In the genomic region with DNA sequence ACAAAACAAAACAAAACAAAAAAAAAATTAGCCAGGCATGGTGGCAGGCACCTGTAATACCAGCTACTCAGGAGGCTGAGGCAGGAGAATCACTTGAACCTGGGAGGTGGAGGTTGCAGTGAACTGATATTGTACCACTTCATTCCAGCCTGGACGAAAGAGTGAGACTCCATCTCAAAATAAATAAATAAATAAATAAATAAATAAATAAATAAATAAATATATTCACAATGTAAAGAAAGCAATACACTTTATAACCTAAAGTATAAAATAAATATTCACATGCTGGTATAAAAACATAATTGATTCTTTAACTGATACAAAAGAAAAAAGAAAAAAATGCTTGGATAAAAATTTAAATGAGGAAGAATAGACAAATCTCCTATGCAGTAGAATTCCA, we compare ENCODE assay signal across 5 cellular contexts. TPM values are rescaled to one million over a fixed set of nuclear protein-coding genes. Genes with fewer than 3 reads are reported as not detected.
"Had no signal": no experiment of that assay in that cellular context is flagged by ENCODE, and none has a peak within 500 bp of the region (broad histone marks: within the 10 kb centered on the region; RNA-seq: fewer than 3 reads in every experiment).

No MANE protein-coding gene starts in this region.

RNA-seq across cellular contexts. Expression of a gene that starts 10.1 kb away (rescaled TPM):
- total RNA-seq: HepG2, HT-29, HT1080, K562 had no signal
- polyA plus RNA-seq: HepG2, IgD-negative memory B cell, K562 had no signal
